In genomic region chr12:121668750-121669524, GRCh38 we compare ENCODE assay signal across 2 cellular contexts.
TF ChIP-seq lines count a peak whose summit lies in the region.

No MANE protein-coding gene starts in this region.

TF ChIP-seq in SK-N-SH treated with all-trans-retinoic acid at 6 μM for 48 hours, 23 proteins besides CTCF, POLR2A, EP300 and RAD21:
- TF ChIP-seq TOX (CRISPR knock-in tag; IDR thresholded peaks at IDR 0.05; ENCODE audit: borderline replicate concordance) (no peak), PPARA (CRISPR knock-in tag; IDR thresholded peaks at IDR 0.05; ENCODE audit: borderline replicate concordance) (no peak), BACH2 (CRISPR knock-in tag; IDR thresholded peaks at IDR 0.05; ENCODE audit: borderline replicate concordance) (no peak), PATZ1 (CRISPR knock-in tag; IDR thresholded peaks at IDR 0.05; ENCODE audit: borderline replicate concordance) (no peak), ESRRG (CRISPR knock-in tag; IDR thresholded peaks at IDR 0.05) (no peak), ZFP30 (CRISPR knock-in tag; IDR thresholded peaks at IDR 0.05) (no peak), OSR1 (CRISPR knock-in tag; IDR thresholded peaks at IDR 0.05) (no peak)
- TF ChIP-seq, protein P1, sequence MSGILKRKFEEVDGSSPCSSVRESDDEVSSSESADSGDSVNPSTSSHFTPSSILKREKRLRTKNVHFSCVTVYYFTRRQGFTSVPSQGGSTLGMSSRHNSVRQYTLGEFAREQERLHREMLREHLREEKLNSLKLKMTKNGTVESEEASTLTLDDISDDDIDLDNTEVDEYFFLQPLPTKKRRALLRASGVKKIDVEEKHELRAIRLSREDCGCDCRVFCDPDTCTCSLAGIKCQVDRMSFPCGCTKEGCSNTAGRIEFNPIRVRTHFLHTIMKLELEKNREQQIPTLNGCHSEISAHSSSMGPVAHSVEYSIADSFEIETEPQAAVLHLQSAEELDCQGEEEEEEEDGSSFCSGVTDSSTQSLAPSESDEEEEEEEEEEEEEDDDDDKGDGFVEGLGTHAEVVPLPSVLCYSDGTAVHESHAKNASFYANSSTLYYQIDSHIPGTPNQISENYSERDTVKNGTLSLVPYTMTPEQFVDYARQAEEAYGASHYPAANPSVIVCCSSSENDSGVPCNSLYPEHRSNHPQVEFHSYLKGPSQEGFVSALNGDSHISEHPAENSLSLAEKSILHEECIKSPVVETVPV (CRISPR knock-in tag; IDR thresholded peaks at IDR 0.05), result no peak
TF ChIP-seq in SK-N-SH treated with all-trans-retinoic acid at 6 μM for 48 hours: peak in this region for 0.

TF ChIP-seq in HepG2, 621 proteins besides CTCF, POLR2A, EP300 and RAD21 (continues in another document):
- peak; percentile 44; the same call in 1 of the 2 replicates for TF ChIP-seq ZNF501 (CRISPR knock-in tag; IDR thresholded peaks at IDR 0.05)
- TF ChIP-seq YEATS4 (CRISPR knock-in tag; IDR thresholded peaks at IDR 0.05; ENCODE audit: borderline replicate concordance), result no peak
- TF ChIP-seq ATF1 (CRISPR knock-in tag; IDR thresholded peaks at IDR 0.05), result no peak
- no peak for TF ChIP-seq CAMTA2 (CRISPR knock-in tag; IDR thresholded peaks at IDR 0.05; ENCODE audit: borderline replicate concordance)
- no peak for TF ChIP-seq ZNF33A (CRISPR knock-in tag; IDR thresholded peaks at IDR 0.05; ENCODE audit: borderline replicate concordance)
- TF ChIP-seq PHF21A (CRISPR knock-in tag; IDR thresholded peaks at IDR 0.05), result no peak
- no peak for TF ChIP-seq ZNF432 (CRISPR knock-in tag; IDR thresholded peaks at IDR 0.05; ENCODE audit: borderline replicate concordance)
- no peak for TF ChIP-seq KLF15 (CRISPR knock-in tag; IDR thresholded peaks at IDR 0.05; ENCODE audit: borderline replicate concordance)
- no peak for TF ChIP-seq SOX13 (IDR thresholded peaks at IDR 0.05)
- TF ChIP-seq SOX13 (CRISPR knock-in tag; conservative IDR thresholded peaks at IDR 0.05 in 1 of 2, IDR thresholded peaks at IDR 0.05 in 1 of 2), result no peak
- peak; percentile 70 for TF ChIP-seq STAG1 (CRISPR knock-in tag; IDR thresholded peaks at IDR 0.05)
- TF ChIP-seq ZNF331 (CRISPR knock-in tag; IDR thresholded peaks at IDR 0.05), result no peak
- no peak for TF ChIP-seq PAXIP1 (CRISPR knock-in tag; conservative IDR thresholded peaks at IDR 0.05)
- TF ChIP-seq, protein P2, sequence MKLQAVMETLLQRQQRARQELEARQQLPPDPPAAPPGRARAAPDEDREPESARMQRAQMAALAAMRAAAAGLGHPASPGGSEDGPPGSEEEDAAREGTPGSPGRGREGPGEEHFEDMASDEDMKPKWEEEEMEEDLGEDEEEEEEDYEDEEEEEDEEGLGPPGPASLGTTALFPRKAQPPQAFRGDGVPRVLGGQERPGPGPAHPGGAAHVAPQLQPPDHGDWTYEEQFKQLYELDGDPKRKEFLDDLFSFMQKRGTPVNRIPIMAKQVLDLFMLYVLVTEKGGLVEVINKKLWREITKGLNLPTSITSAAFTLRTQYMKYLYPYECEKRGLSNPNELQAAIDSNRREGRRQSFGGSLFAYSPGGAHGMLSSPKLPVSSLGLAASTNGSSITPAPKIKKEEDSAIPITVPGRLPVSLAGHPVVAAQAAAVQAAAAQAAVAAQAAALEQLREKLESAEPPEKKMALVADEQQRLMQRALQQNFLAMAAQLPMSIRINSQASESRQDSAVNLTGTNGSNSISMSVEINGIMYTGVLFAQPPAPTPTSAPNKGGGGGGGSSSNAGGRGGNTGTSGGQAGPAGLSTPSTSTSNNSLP (IDR thresholded peaks at IDR 0.05; ENCODE audit: low read depth, low read length), result no peak
- TF ChIP-seq MLLT10 (CRISPR knock-in tag; IDR thresholded peaks at IDR 0.05), result no peak
- 0 out of 2 replicates have a peak, but pooled peaks have one; percentile 36 for TF ChIP-seq PCBP1 (IDR thresholded peaks at IDR 0.05; ENCODE audit: borderline replicate concordance, low read depth, low read length)
- TF ChIP-seq NFKBIZ (CRISPR knock-in tag; IDR thresholded peaks at IDR 0.05), result no peak
- no peak for TF ChIP-seq ATAD3A (CRISPR knock-in tag; IDR thresholded peaks at IDR 0.05)
- no peak for TF ChIP-seq ZNF746 (CRISPR knock-in tag; IDR thresholded peaks at IDR 0.05)
- no peak for TF ChIP-seq ZNF337 (CRISPR knock-in tag; IDR thresholded peaks at IDR 0.05; ENCODE audit: borderline replicate concordance, low read depth)
- no peak for TF ChIP-seq SYNCRIP (IDR thresholded peaks at IDR 0.05; ENCODE audit: insufficient read depth, low read depth, low read length)
- peak; percentile 30; the same call in 1 of the 2 replicates for TF ChIP-seq SMC3 (IDR thresholded peaks at IDR 0.05; ENCODE audit: low read length)
- no peak for TF ChIP-seq ZNF569 (CRISPR knock-in tag; IDR thresholded peaks at IDR 0.05; ENCODE audit: borderline replicate concordance)
- no peak for TF ChIP-seq ZSCAN21 (CRISPR knock-in tag; IDR thresholded peaks at IDR 0.05; ENCODE audit: borderline replicate concordance)
- TF ChIP-seq FOXA1 (IDR thresholded peaks at IDR 0.05), result no peak
- TF ChIP-seq FOXA1 (CRISPR knock-in tag; IDR thresholded peaks at IDR 0.05), result no peak
- TF ChIP-seq SCMH1 (CRISPR knock-in tag; IDR thresholded peaks at IDR 0.05; ENCODE audit: borderline replicate concordance), result no peak
- no peak for TF ChIP-seq NFYC (CRISPR knock-in tag; IDR thresholded peaks at IDR 0.05)
- TF ChIP-seq ZNF205 (CRISPR knock-in tag; IDR thresholded peaks at IDR 0.05), result no peak
- no peak for TF ChIP-seq PATZ1 (CRISPR knock-in tag; IDR thresholded peaks at IDR 0.05)
- TF ChIP-seq, protein P3, sequence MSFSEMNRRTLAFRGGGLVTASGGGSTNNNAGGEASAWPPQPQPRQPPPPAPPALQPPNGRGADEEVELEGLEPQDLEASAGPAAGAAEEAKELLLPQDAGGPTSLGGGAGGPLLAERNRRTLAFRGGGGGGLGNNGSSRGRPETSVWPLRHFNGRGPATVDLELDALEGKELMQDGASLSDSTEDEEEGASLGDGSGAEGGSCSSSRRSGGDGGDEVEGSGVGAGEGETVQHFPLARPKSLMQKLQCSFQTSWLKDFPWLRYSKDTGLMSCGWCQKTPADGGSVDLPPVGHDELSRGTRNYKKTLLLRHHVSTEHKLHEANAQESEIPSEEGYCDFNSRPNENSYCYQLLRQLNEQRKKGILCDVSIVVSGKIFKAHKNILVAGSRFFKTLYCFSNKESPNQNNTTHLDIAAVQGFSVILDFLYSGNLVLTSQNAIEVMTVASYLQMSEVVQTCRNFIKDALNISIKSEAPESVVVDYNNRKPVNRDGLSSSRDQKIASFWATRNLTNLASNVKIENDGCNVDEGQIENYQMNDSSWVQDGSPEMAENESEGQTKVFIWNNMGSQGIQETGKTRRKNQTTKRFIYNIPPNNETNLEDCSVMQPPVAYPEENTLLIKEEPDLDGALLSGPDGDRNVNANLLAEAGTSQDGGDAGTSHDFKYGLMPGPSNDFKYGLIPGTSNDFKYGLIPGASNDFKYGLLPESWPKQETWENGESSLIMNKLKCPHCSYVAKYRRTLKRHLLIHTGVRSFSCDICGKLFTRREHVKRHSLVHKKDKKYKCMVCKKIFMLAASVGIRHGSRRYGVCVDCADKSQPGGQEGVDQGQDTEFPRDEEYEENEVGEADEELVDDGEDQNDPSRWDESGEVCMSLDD (CRISPR knock-in tag; IDR thresholded peaks at IDR 0.05; ENCODE audit: borderline replicate concordance), result no peak
- no peak for TF ChIP-seq ZNF782 (CRISPR knock-in tag; IDR thresholded peaks at IDR 0.05; ENCODE audit: borderline replicate concordance)
- peak; percentile 63 for TF ChIP-seq ZFX (CRISPR knock-in tag; IDR thresholded peaks at IDR 0.05; ENCODE audit: low read depth)
- TF ChIP-seq SPEN (CRISPR knock-in tag; IDR thresholded peaks at IDR 0.05; ENCODE audit: low read depth), result no peak
- no peak for TF ChIP-seq ZC3H13 (CRISPR knock-in tag; IDR thresholded peaks at IDR 0.05)
- TF ChIP-seq ZNF441 (CRISPR knock-in tag; IDR thresholded peaks at IDR 0.05; ENCODE audit: borderline replicate concordance), result no peak
- TF ChIP-seq ZSCAN30 (CRISPR knock-in tag; IDR thresholded peaks at IDR 0.05), result no peak
- TF ChIP-seq, protein P4, sequence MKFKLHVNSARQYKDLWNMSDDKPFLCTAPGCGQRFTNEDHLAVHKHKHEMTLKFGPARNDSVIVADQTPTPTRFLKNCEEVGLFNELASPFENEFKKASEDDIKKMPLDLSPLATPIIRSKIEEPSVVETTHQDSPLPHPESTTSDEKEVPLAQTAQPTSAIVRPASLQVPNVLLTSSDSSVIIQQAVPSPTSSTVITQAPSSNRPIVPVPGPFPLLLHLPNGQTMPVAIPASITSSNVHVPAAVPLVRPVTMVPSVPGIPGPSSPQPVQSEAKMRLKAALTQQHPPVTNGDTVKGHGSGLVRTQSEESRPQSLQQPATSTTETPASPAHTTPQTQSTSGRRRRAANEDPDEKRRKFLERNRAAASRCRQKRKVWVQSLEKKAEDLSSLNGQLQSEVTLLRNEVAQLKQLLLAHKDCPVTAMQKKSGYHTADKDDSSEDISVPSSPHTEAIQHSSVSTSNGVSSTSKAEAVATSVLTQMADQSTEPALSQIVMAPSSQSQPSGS (CRISPR knock-in tag; IDR thresholded peaks at IDR 0.05), result no peak
- TF ChIP-seq ZNF609 (CRISPR knock-in tag; IDR thresholded peaks at IDR 0.05; ENCODE audit: borderline replicate concordance), result no peak
- no peak for TF ChIP-seq FIP1L1 (IDR thresholded peaks at IDR 0.05; ENCODE audit: borderline replicate concordance, insufficient read depth, low read depth, low read length)
- no peak for TF ChIP-seq LBX2 (CRISPR knock-in tag; IDR thresholded peaks at IDR 0.05; ENCODE audit: borderline replicate concordance)
- no peak for TF ChIP-seq KDM2A (CRISPR knock-in tag; IDR thresholded peaks at IDR 0.05; ENCODE audit: borderline replicate concordance, low read depth)
